ENCODE assay signal across 25 cellular contexts in genomic region chr15:93486407-93487117, GRCh38.
DNase-seq lines count a peak whose midpoint lies in the region; ATAC-seq, FAIRE-seq and TF ChIP-seq lines count a peak whose summit lies in the region.
"Had no signal": no experiment of that assay in that cellular context is flagged by ENCODE, and none has a peak within 500 bp of the region (broad histone marks: within the 10 kb centered on the region; RNA-seq: fewer than 3 reads in every experiment).

No MANE protein-coding gene starts in this region.

- no peak for ATAC-seq in PC-3
- ATAC-seq: activated CD8-positive, alpha-beta T cell treated with anti-CD3 and anti-CD28 coated beads for 36 hours; natural killer cell; SK-N-SH treated with all-trans-retinoic acid at 6 μM for 48 hours; T-helper 17 cell had no signal

- peaks cover 5% of the 10 kb centered on the region for H3K4me1 Mint-ChIP-seq in progenitor cell of endocrine pancreas (ENCODE audit: low read depth)
- H3K4me1 Mint-ChIP-seq in glutamatergic neuron (ENCODE audit: low read depth, unreplicated experiment) = peaks cover 6% of the 10 kb centered on the region
- H3K4me1 Mint-ChIP-seq: natural killer cell, T-helper 17 cell had no signal

- H3K27me3 ChIP-seq in bronchial epithelial cell (ENCODE audit: control insufficient read depth, insufficient read depth, low read length) (no peaks in the 10 kb centered on the region), esophagus muscularis mucosa (no peaks in the 10 kb centered on the region), thymus (ENCODE audit: control insufficient read depth, insufficient read depth) (no peaks in the 10 kb centered on the region), PC-3 (ENCODE audit: low read length) (no peaks in the 10 kb centered on the region)
- H3K27me3 ChIP-seq: BLaER1, right lobe of liver had no signal

- H3K36me3 Mint-ChIP-seq in progenitor cell of endocrine pancreas (ENCODE audit: insufficient read depth) (no peaks in the 10 kb centered on the region), glutamatergic neuron (ENCODE audit: unreplicated experiment) (peaks cover 5% of the 10 kb centered on the region)
- H3K36me3 Mint-ChIP-seq: brain, natural killer cell had no signal

- BruUV-seq in PC-3 (replicated peaks; lab: Mats Ljungman, UMichigan) = no TSS peak

- TF ChIP-seq CTCF in bronchial epithelial cell (IDR thresholded peaks at IDR 0.05; ENCODE audit: insufficient read depth, low read length, severe bottlenecking) (no peak), esophagus muscularis mucosa (IDR thresholded peaks at IDR 0.05) (no peak), progenitor cell of endocrine pancreas (IDR thresholded peaks at IDR 0.05; ENCODE audit: unreplicated experiment) (no peak), glutamatergic neuron (IDR thresholded peaks at IDR 0.05; ENCODE audit: partially characterized antibody, unreplicated experiment) (no peak), PC-3 (conservative IDR thresholded peaks at IDR 0.05; ENCODE audit: low read depth, low read length) (no peak)

- H3K27me3 Mint-ChIP-seq in progenitor cell of endocrine pancreas = peaks cover 87% of the 10 kb centered on the region
- peaks cover 5% of the 10 kb centered on the region for H3K27me3 Mint-ChIP-seq in glutamatergic neuron (ENCODE audit: unreplicated experiment)
- H3K27me3 Mint-ChIP-seq: brain had no signal

- POLR2A ChIA-PET in PC-3 (lab: Charles Lee; ENCODE audit: unreplicated experiment) = no interaction called here

- H3K4me1 ChIP-seq in esophagus muscularis mucosa = peaks cover 0 to 8% (median 2%) of the 10 kb centered on the region in 4 donors
- H3K4me1 ChIP-seq in thymus (ENCODE audit: control insufficient read depth, insufficient read depth, low read length) = no peaks in the 10 kb centered on the region
- H3K4me1 ChIP-seq in PC-3 (ENCODE audit: insufficient read depth, low read length) = no peaks in the 10 kb centered on the region
- H3K4me1 ChIP-seq: BLaER1, right lobe of liver had no signal

- CTCF ChIA-PET in PC-3 (lab: Charles Lee) = no interaction called here

- H3K27ac ChIP-seq in esophagus muscularis mucosa (replicated peaks in 1 of 4) = peak overlapping the region; percentile 0 to 55 (median 13)
- peak overlapping the region; percentile 74 for H3K27ac ChIP-seq in thymus (ENCODE audit: low read depth)
- H3K27ac ChIP-seq in PC-3 (ENCODE audit: low read length) = no peak overlapping the region
- H3K27ac ChIP-seq: BLaER1, right lobe of liver had no signal

- H3K79me2 ChIP-seq in PC-3 (ENCODE audit: low read length) = no peaks in the 10 kb centered on the region

- H3K9me2 ChIP-seq in PC-3 (replicated peaks; ENCODE audit: low read length) = no peaks in the 10 kb centered on the region

- H3K9ac ChIP-seq in PC-3 (ENCODE audit: low read length) = no peak overlapping the region
- H3K9ac ChIP-seq: BLaER1 had no signal

- DNase-seq in bronchial epithelial cell (ENCODE audit: low read depth) = no peak
- peak; percentile 83 for DNase-seq in esophagus muscularis mucosa (ENCODE audit: extremely low spot score)
- no peak for DNase-seq in progenitor cell of endocrine pancreas (ENCODE audit: low spot score, unreplicated experiment)
- DNase-seq in SW 1271 (lab: John Stamatoyannopoulos, UW) = no peak
- DNase-seq in glutamatergic neuron = no peak
- no peak for DNase-seq in PC-3
- no peak for DNase-seq in occipital lobe (lab: John Stamatoyannopoulos, UW)
- DNase-seq: activated CD8-positive, alpha-beta memory T cell treated with anti-CD3 and anti-CD28 coated beads, Interleukin-2, amount 50 U/mL, for 48 hours; activated CD8-positive, alpha-beta T cell treated with anti-CD3 and anti-CD28 coated beads for 36 hours; activated naive CD4-positive, alpha-beta T cell treated with Interleukin-2 at 50 U/mL for 16 hours; H7; natural killer cell; NCI-H1105; NCI-H187 treated with DMSO at 0.1 percent for 48 hours; NCI-H2171 treated with DMSO at 0.1 percent for 48 hours; NCI-H510A; right lobe of liver; stimulated activated CD4-positive, alpha-beta T cell treated with anti-CD3 and anti-CD28 coated beads, Interleukin-4, amount 100 ng/mL, for 4 hours; T-helper 17 cell had no signal

- TF ChIP-seq POLR2A in esophagus muscularis mucosa (IDR thresholded peaks at IDR 0.05; ENCODE audit: low read depth) = no peak

- H3K9me3 Mint-ChIP-seq in progenitor cell of endocrine pancreas (ENCODE audit: low read depth) = no peaks in the 10 kb centered on the region
- H3K9me3 Mint-ChIP-seq in glutamatergic neuron (ENCODE audit: unreplicated experiment) = peaks cover 5% of the 10 kb centered on the region
- H3K9me3 Mint-ChIP-seq: activated CD8-positive, alpha-beta T cell treated with anti-CD3 and anti-CD28 coated beads for 36 hours; activated T-helper 1 cell treated with anti-CD3 and anti-CD28 coated beads, Interleukin-12 subunit alpha, Interleukin-12 subunit beta, Interleukin-2, Interleukin-4 antibody, amounts not matched to agents 30 ng/mL and 10 ng/mL and 1 ng/mL, durations not matched to agents 14 hours and 24 hours and 36 hours; natural killer cell had no signal

- H3K9me3 ChIP-seq in esophagus muscularis mucosa (no peaks in the 10 kb centered on the region), thymus (ENCODE audit: control insufficient read depth) (no peaks in the 10 kb centered on the region), PC-3 (ENCODE audit: low read length) (no peaks in the 10 kb centered on the region)
- H3K9me3 ChIP-seq: BLaER1, right lobe of liver had no signal

- 84% methylated on average over 13 of the region's 13 CpGs for WGBS in esophagus muscularis mucosa
- WGBS in thymus = 95% methylated on average over 13 of the region's 13 CpGs

- no peak for TF ChIP-seq EP300 in esophagus muscularis mucosa (IDR thresholded peaks at IDR 0.05)

- H3K4me3 Mint-ChIP-seq in progenitor cell of endocrine pancreas (ENCODE audit: low read depth) = no peak overlapping the region
- no peak overlapping the region for H3K4me3 Mint-ChIP-seq in glutamatergic neuron (ENCODE audit: unreplicated experiment)
- H3K4me3 Mint-ChIP-seq: activated CD8-positive, alpha-beta T cell treated with anti-CD3 and anti-CD28 coated beads for 36 hours; activated T-helper 1 cell treated with anti-CD3 and anti-CD28 coated beads, Interleukin-12 subunit alpha, Interleukin-12 subunit beta, Interleukin-2, Interleukin-4 antibody, amounts not matched to agents 30 ng/mL and 10 ng/mL and 1 ng/mL, durations not matched to agents 14 hours and 24 hours and 36 hours; brain; natural killer cell; T-helper 17 cell had no signal

- H3K27ac Mint-ChIP-seq in progenitor cell of endocrine pancreas (peak overlapping the region; percentile 10), glutamatergic neuron (ENCODE audit: unreplicated experiment) (no peak overlapping the region)
- H3K27ac Mint-ChIP-seq: activated CD8-positive, alpha-beta T cell treated with anti-CD3 and anti-CD28 coated beads for 36 hours; activated T-helper 1 cell treated with anti-CD3 and anti-CD28 coated beads, Interleukin-12 subunit alpha, Interleukin-12 subunit beta, Interleukin-2, Interleukin-4 antibody, amounts not matched to agents 30 ng/mL and 10 ng/mL and 1 ng/mL, durations not matched to agents 14 hours and 24 hours and 36 hours; natural killer cell; T-helper 17 cell had no signal

- intact Hi-C loops in esophagus muscularis mucosa (cut with DNase I) = no loop called here
- intact Hi-C loops in PC-3 (cut with micrococcal nuclease) = no loop called here

- peak; percentile 7 for FAIRE-seq in bronchial epithelial cell (lab: Jason Lieb, UNC)
- FAIRE-seq: endothelial cell of umbilical vein had no signal

- H2AFZ ChIP-seq in PC-3 (ENCODE audit: low read length) = no peak overlapping the region

- H3K36me3 ChIP-seq in bronchial epithelial cell (ENCODE audit: control insufficient read depth, insufficient read depth, low read length) (no peaks in the 10 kb centered on the region), esophagus muscularis mucosa (no peaks in the 10 kb centered on the region), thymus (ENCODE audit: control insufficient read depth, insufficient read depth) (no peaks in the 10 kb centered on the region), PC-3 (ENCODE audit: low read depth, low read length) (no peaks in the 10 kb centered on the region)
- H3K36me3 ChIP-seq: BLaER1, right lobe of liver had no signal

- no peaks in the 10 kb centered on the region for H4K20me1 ChIP-seq in PC-3 (ENCODE audit: low read length)
- H4K20me1 ChIP-seq: BLaER1 had no signal

- H3K4me3 ChIP-seq in bronchial epithelial cell (ENCODE audit: low read depth, low read length) = no peak overlapping the region
- no peak overlapping the region for H3K4me3 ChIP-seq in esophagus muscularis mucosa
- H3K4me3 ChIP-seq in thymus (ENCODE audit: low read length) = no peak overlapping the region
- H3K4me3 ChIP-seq in PC-3 (ENCODE audit: low read length) = no peak overlapping the region
- H3K4me3 ChIP-seq: BLaER1, right lobe of liver had no signal

- no peaks in the 10 kb centered on the region for H3F3A ChIP-seq in PC-3 (ENCODE audit: low read length, unreplicated experiment)

- H3K4me2 ChIP-seq in PC-3 (ENCODE audit: low read length) = no peak overlapping the region
- H3K4me2 ChIP-seq: BLaER1 had no signal
